ENCODE assay signal across 25 cellular contexts in genomic region chr4:111269439-111269838, GRCh38.
DNase-seq lines count a peak whose midpoint lies in the region; ATAC-seq and TF ChIP-seq lines count a peak whose summit lies in the region.
"Had no signal": no experiment of that assay in that cellular context is flagged by ENCODE, and none has a peak within 500 bp of the region (broad histone marks: within the 10 kb centered on the region; RNA-seq: fewer than 3 reads in every experiment).

No MANE protein-coding gene starts in this region.

- H3K27ac Mint-ChIP-seq in activated T-cell treated with anti-CD3 and anti-CD28 coated beads, Interleukin-2, amount 50 U/mL, for 72 hours, result no peak overlapping the region
- H3K27ac Mint-ChIP-seq: activated naive CD8-positive, alpha-beta T cell treated with anti-CD3 and anti-CD28 coated beads for 36 hours; activated T-helper 2 cell treated with anti-CD3 and anti-CD28 coated beads, Interferon-gamma antibody, Interleukin-2, Interleukin-4, amounts not matched to agents 10 μg/mL and 5 μg/mL and 100 μg/mL, durations not matched to agents 14 hours and 24 hours and 36 hours; CD4-positive, alpha-beta T cell; T-helper 17 cell had no signal

- peaks cover 0 to 3% of the 10 kb centered on the region in 2 donors for H3K9me3 Mint-ChIP-seq in activated T-cell treated with anti-CD3 and anti-CD28 coated beads, Interleukin-2, amount 50 U/mL, for 72 hours
- H3K9me3 Mint-ChIP-seq: activated naive CD8-positive, alpha-beta T cell treated with anti-CD3 and anti-CD28 coated beads for 36 hours; activated T-helper 2 cell treated with anti-CD3 and anti-CD28 coated beads, Interferon-gamma antibody, Interleukin-2, Interleukin-4, amounts not matched to agents 10 μg/mL and 5 μg/mL and 100 μg/mL, durations not matched to agents 14 hours and 24 hours and 36 hours had no signal

- intact Hi-C loops in tibial artery (cut with DNase I; ENCODE audit: low total_unique reads), result no loop called here

- no peaks in the 10 kb centered on the region for H3K27me3 ChIP-seq in GM23248 (replicated peaks; ENCODE audit: insufficient read depth)
- H3K27me3 ChIP-seq in SJCRH30, result no peaks in the 10 kb centered on the region
- H3K27me3 ChIP-seq in tibial artery, result no peaks in the 10 kb centered on the region
- H3K27me3 ChIP-seq: body of pancreas, right atrium auricular region had no signal

- H3K27me3 Mint-ChIP-seq in activated T-cell treated with anti-CD3 and anti-CD28 coated beads, Interleukin-2, amount 50 U/mL, for 72 hours (ENCODE audit: low read depth), result no peaks in the 10 kb centered on the region
- H3K27me3 Mint-ChIP-seq: activated naive CD8-positive, alpha-beta T cell treated with anti-CD3 and anti-CD28 coated beads for 36 hours; CD4-positive, alpha-beta T cell; T-helper 17 cell had no signal

- H3K36me3 ChIP-seq in GM23248 (ENCODE audit: low read depth) (no peaks in the 10 kb centered on the region), SJCRH30 (no peaks in the 10 kb centered on the region), tibial artery (no peaks in the 10 kb centered on the region)
- H3K36me3 ChIP-seq: right atrium auricular region had no signal

- no peak overlapping the region for H3K4me3 Mint-ChIP-seq in activated T-cell treated with anti-CD3 and anti-CD28 coated beads, Interleukin-2, amount 50 U/mL, for 72 hours
- H3K4me3 Mint-ChIP-seq: activated naive CD8-positive, alpha-beta T cell treated with anti-CD3 and anti-CD28 coated beads for 36 hours; CD4-positive, alpha-beta T cell; T-helper 17 cell had no signal

- H3K4me3 ChIP-seq in GM23248 (no peak overlapping the region), SJCRH30 (no peak overlapping the region), tibial artery (peak overlapping the region in 1 of 2 donors; percentile 3), coronary artery (no peak overlapping the region)
- H3K4me3 ChIP-seq: body of pancreas, lung, right atrium auricular region, SK-N-MC had no signal

- no peak for DNase-seq in GM23248
- peak in 1 of 2 experiments; percentile 20 for DNase-seq in SJCRH30
- peak; percentile 28 for DNase-seq in left kidney (ENCODE audit: low read depth, low spot score)
- no peak for DNase-seq in tibial artery
- no peak for DNase-seq in COLO829 (ENCODE audit: low spot score)
- DNase-seq in coronary artery (ENCODE audit: low spot score), result no peak
- DNase-seq in activated T-cell treated with anti-CD3 and anti-CD28 coated beads, Interleukin-2, amount 50 U/mL, for 72 hours, result no peak
- DNase-seq: activated CD4-positive, alpha-beta T cell treated with anti-CD3 and anti-CD28 coated beads, Interleukin-2, amount 50 U/mL, for 4 hours; activated CD8-positive, alpha-beta memory T cell treated with anti-CD3 and anti-CD28 coated beads, Interleukin-2, amount 50 U/mL, for 4 hours; activated naive CD8-positive, alpha-beta T cell treated with anti-CD3 and anti-CD28 coated beads for 36 hours; body of pancreas; CD4-positive, alpha-beta T cell; effector CD4-positive, alpha-beta T cell; NCI-H1105 treated with DMSO at 0.1 percent for 48 hours; NCI-H510A; NK-92 treated with Interleukin-12 subunit alpha and Interleukin-12 subunit beta, amount 100 ng/mL, for 24 hours; nucleus accumbens; stimulated activated CD4-positive, alpha-beta T cell treated with anti-CD3 and anti-CD28 coated beads, Interleukin-15, amount 100 ng/mL, for 24 hours; stimulated activated CD8-positive, alpha-beta memory T cell treated with anti-CD3 and anti-CD28 coated beads, Interleukin-4, amount 100 ng/mL, for 48 hours; T-helper 17 cell had no signal

- no peak for ATAC-seq in activated T-cell treated with anti-CD3 and anti-CD28 coated beads, Interleukin-2, amount 50 U/mL, for 72 hours (replicated peaks in 1 of 2)
- ATAC-seq: body of pancreas, T-helper 17 cell had no signal

- 64 to 74% methylated on average over 2 of the region's 2 CpGs for WGBS in GM23248 (ENCODE audit: low coverage in 1 of 2, low lambda C conversion rate in 2 of 2, missing lambda C conversion rate in 2 of 2), 2 experiments

- no peak for TF ChIP-seq CTCF in tibial artery (IDR thresholded peaks at IDR 0.05)
- TF ChIP-seq CTCF in coronary artery (IDR thresholded peaks at IDR 0.05), result no peak

- H3K9me3 ChIP-seq in GM23248 (ENCODE audit: low read depth) (no peaks in the 10 kb centered on the region), SJCRH30 (replicated peaks) (no peaks in the 10 kb centered on the region), tibial artery (no peaks in the 10 kb centered on the region)
- H3K9me3 ChIP-seq: body of pancreas, right atrium auricular region had no signal

- no peaks in the 10 kb centered on the region for H3K4me1 Mint-ChIP-seq in activated T-cell treated with anti-CD3 and anti-CD28 coated beads, Interleukin-2, amount 50 U/mL, for 72 hours (ENCODE audit: low read depth)
- H3K4me1 Mint-ChIP-seq: activated naive CD8-positive, alpha-beta T cell treated with anti-CD3 and anti-CD28 coated beads for 36 hours; T-helper 17 cell had no signal

- no peaks in the 10 kb centered on the region for H3F3A ChIP-seq in GM23248 (ENCODE audit: insufficient read depth)

- H3K9ac ChIP-seq in GM23248, result no peak overlapping the region

- no peak overlapping the region for H2AFZ ChIP-seq in GM23248

- H4K20me1 ChIP-seq in GM23248 (ENCODE audit: insufficient read depth), result no peaks in the 10 kb centered on the region

- no peaks in the 10 kb centered on the region for H3K79me2 ChIP-seq in GM23248 (ENCODE audit: insufficient read depth)

- H3K36me3 Mint-ChIP-seq in activated T-cell treated with anti-CD3 and anti-CD28 coated beads, Interleukin-2, amount 50 U/mL, for 72 hours (ENCODE audit: insufficient read depth in 2 of 2), result no peaks in the 10 kb centered on the region
- H3K36me3 Mint-ChIP-seq: activated naive CD8-positive, alpha-beta T cell treated with anti-CD3 and anti-CD28 coated beads for 36 hours had no signal

- peaks cover 13% of the 10 kb centered on the region for H3K4me1 ChIP-seq in GM23248 (ENCODE audit: insufficient read depth)
- H3K4me1 ChIP-seq in SJCRH30, result peaks cover 29% of the 10 kb centered on the region
- peaks cover 0 to 29% (median 2%) of the 10 kb centered on the region in 4 donors for H3K4me1 ChIP-seq in tibial artery
- H3K4me1 ChIP-seq: body of pancreas had no signal

- H3K9me2 ChIP-seq in GM23248 (ENCODE audit: insufficient read depth), result no peaks in the 10 kb centered on the region

- peak overlapping the region; percentile 62 for H3K4me2 ChIP-seq in GM23248 (ENCODE audit: unreplicated experiment)

- in situ Hi-C loops in GM23248 (cut with MboI), result no loop called here

- H3K27ac ChIP-seq in GM23248, result no peak overlapping the region
- peak overlapping the region; percentile 58 for H3K27ac ChIP-seq in SJCRH30
- H3K27ac ChIP-seq in tibial artery, result peak overlapping the region; percentile 57 to 64
- H3K27ac ChIP-seq in coronary artery, result no peak overlapping the region
- H3K27ac ChIP-seq: body of pancreas, right atrium auricular region, SK-N-MC, VCaP had no signal

Comparison
In these comparisons a context has a peak if more than half of its experiments do, and no peak if none do; other contexts are left out.
1. H3K27ac ChIP-seq: peak in SJCRH30 (single experiment) and tibial artery (2 of 2); none in GM23248 (single experiment) and coronary artery (0 of 2).